In the genomic region with DNA sequence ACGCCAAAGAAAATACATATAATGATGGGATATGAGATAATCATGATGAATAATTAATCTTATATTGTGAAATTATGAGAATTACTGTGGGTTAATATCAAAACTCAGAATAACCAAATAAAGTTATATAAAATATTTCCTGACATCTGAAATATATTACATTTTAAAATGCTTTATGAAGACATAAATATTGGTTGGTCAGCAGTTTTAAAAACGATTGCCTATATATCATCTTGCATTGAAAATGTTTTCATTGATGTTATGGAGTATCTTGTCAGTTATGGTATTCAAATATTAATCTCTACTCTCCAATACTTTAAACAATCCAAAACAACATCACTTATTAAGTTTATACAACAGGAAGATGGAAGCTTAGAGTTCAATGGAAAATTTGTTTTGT, we compare ENCODE assay signal across 6 cellular contexts.
"Had no signal": no experiment of that assay in that cellular context is flagged by ENCODE, and none has a peak within 500 bp of the region (broad histone marks: within the 10 kb centered on the region; RNA-seq: fewer than 3 reads in every experiment).

No MANE protein-coding gene starts in this region.

- DNase-seq: Karpas-422, KBM-7, KG1 had no signal

- H3K27ac ChIP-seq: HL-60, KMS-11 had no signal

- H3K4me2 ChIP-seq: KMS-11 had no signal

- FAIRE-seq: HTR-8/SVneo had no signal

- H3K9ac ChIP-seq: KMS-11 had no signal
